18 cellular contexts compared by ENCODE assay signal in the genomic region with DNA sequence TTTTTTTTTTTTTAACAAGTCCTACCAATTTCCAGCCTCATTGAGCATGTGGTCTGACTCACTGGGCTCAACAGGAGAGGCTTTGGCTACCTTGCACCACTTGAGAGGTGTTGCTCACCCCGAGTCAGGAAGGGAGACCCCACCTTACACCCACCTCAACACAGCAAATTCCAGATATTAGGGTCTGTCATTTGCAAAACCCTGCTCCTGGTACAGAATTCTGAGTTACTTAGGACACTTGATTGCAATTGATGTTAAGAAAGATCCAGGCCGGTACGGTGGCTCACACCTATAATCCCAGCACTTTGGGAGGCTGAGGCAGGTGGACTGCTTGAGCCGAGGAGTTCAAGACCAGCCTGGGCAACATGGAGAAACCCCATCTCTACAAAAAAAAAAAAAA. TPM values are rescaled to one million over a fixed set of nuclear protein-coding genes. Genes with fewer than 3 reads are reported as not detected.
DNase-seq lines count a peak whose midpoint lies in the region; ATAC-seq and TF ChIP-seq lines count a peak whose summit lies in the region.
"Had no signal": no experiment of that assay in that cellular context is flagged by ENCODE, and none has a peak within 500 bp of the region (broad histone marks: within the 10 kb centered on the region; RNA-seq: fewer than 3 reads in every experiment).

No MANE protein-coding gene starts in this region.

- no peak overlapping the region for H3K4me3 ChIP-seq in breast epithelium
- no peak overlapping the region for H3K4me3 ChIP-seq in dorsolateral prefrontal cortex

- TF ChIP-seq CTCF in breast epithelium (IDR thresholded peaks at IDR 0.05) (no peak), MCF 10A (IDR thresholded peaks at IDR 0.05; ENCODE audit: unreplicated experiment) (no peak), dorsolateral prefrontal cortex (IDR thresholded peaks at IDR 0.05 in 54 of 56, conservative IDR thresholded peaks at IDR 0.05 in 2 of 56; ENCODE audit: low read depth in 1 of 56, partially characterized antibody in 56 of 56) (no peak), type B pancreatic cell (conservative IDR thresholded peaks at IDR 0.05) (no peak)

- ATAC-seq in naive B cell (ENCODE audit: low read depth in 2 of 2), result no peak
- ATAC-seq in activated CD4-positive, CD25-positive, alpha-beta regulatory T cell treated with anti-CD3 and anti-CD28 coated beads, Interleukin-2, amount 50 U/mL, for 24 hours, result no peak
- ATAC-seq: HepG2 had no signal

- CTCF ChIA-PET in MCF 10A (lab: Yijun Ruan, JAX), result interaction anchor here (0.6 to 1.5 kb wide), 5 partner anchors 11 to 34 kb away, joined by 3 to 5 read pairs (median 4); no protein-coding TSS in a partner anchor

- H3K36me3 ChIP-seq in breast epithelium, result no peaks in the 10 kb centered on the region

- DNase-seq in breast epithelium (ENCODE audit: low spot score in 2 of 2), result no peak
- no peak for DNase-seq in MCF 10A (ENCODE audit: unreplicated experiment)
- DNase-seq in dorsolateral prefrontal cortex, result no peak
- no peak for DNase-seq in naive B cell
- no peak for DNase-seq in type B pancreatic cell (ENCODE audit: extremely low spot score, unreplicated experiment)
- no peak for DNase-seq in NK-92 (lab: John Stamatoyannopoulos, UW; ENCODE audit: unreplicated experiment)
- DNase-seq in head of caudate nucleus, result no peak
- DNase-seq: activated CD4-positive, alpha-beta T cell treated with anti-CD3 and anti-CD28 coated beads for 1 hour; activated CD8-positive, alpha-beta memory T cell treated with anti-CD3 and anti-CD28 coated beads, Interleukin-2, amount 50 U/mL, for 4 hours; activated gamma-delta T cell; mesenchymal stem cell; MV-4-11; NCI-H1930; NCI-H446 treated with DMSO at 0.1 percent for 48 hours; stimulated activated CD4-positive, alpha-beta T cell treated with anti-CD3 and anti-CD28 coated beads, Interleukin-1b, Interleukin-23, amount 100 ng/mL, for 48 hours had no signal

- H3K27ac Mint-ChIP-seq in MCF 10A (ENCODE audit: low read depth, unreplicated experiment) (no peak overlapping the region), naive B cell (peak overlapping the region in 4 of 6 donors; percentile 19 to 79 (median 55)), type B pancreatic cell (peak overlapping the region; percentile 77)

- H3K9me3 ChIP-seq in breast epithelium, result no peaks in the 10 kb centered on the region

- peaks cover 3 to 11% of the 10 kb centered on the region in 2 donors for H3K4me1 ChIP-seq in breast epithelium

- no peaks in the 10 kb centered on the region for H3K9me3 Mint-ChIP-seq in MCF 10A (ENCODE audit: unreplicated experiment)
- H3K9me3 Mint-ChIP-seq in naive B cell, result peaks cover 0 to 9% (median 0%) of the 10 kb centered on the region in 7 donors
- H3K9me3 Mint-ChIP-seq in type B pancreatic cell, result peaks cover 6% of the 10 kb centered on the region
- H3K9me3 Mint-ChIP-seq: neural crest cell had no signal

- H3K36me3 Mint-ChIP-seq in MCF 10A (ENCODE audit: insufficient read depth, unreplicated experiment) (peaks cover 16% of the 10 kb centered on the region), naive B cell (peaks cover 8% of the 10 kb centered on the region in 2 donors), type B pancreatic cell (peaks cover 21% of the 10 kb centered on the region)

- intact Hi-C loops in breast epithelium (cut with DNase I; ENCODE audit: low total_unique reads), result no loop called here
- intact Hi-C loops in MCF 10A (cut with micrococcal nuclease), result no loop called here
- intact Hi-C loops in dorsolateral prefrontal cortex (cut with DNase I), result no loop called here
- intact Hi-C loops in head of caudate nucleus (cut with DNase I), result no loop called here

- no peak for TF ChIP-seq POLR2A in breast epithelium (IDR thresholded peaks at IDR 0.05)

- peak overlapping the region; percentile 71 to 88 for H3K27ac ChIP-seq in breast epithelium
- H3K27ac ChIP-seq in dorsolateral prefrontal cortex, result peak overlapping the region in 42 of 59 donors; percentile 8 to 89 (median 72)

- H3K4me1 Mint-ChIP-seq in MCF 10A (ENCODE audit: insufficient read depth, unreplicated experiment) (peaks cover 11% of the 10 kb centered on the region), naive B cell (peaks cover 15 to 35% (median 17%) of the 10 kb centered on the region in 3 donors), type B pancreatic cell (ENCODE audit: unreplicated experiment) (peaks cover 12% of the 10 kb centered on the region)

- POLR2A ChIA-PET in MCF 10A (lab: Yijun Ruan, JAX), result interaction anchor here (0.6 to 5.2 kb wide), 8 partner anchors 9 to 1206 kb away, joined by 3 to 29 read pairs (median 4); a partner anchor contains a TSS

- H3K27me3 ChIP-seq in breast epithelium, result no peaks in the 10 kb centered on the region
- H3K27me3 ChIP-seq in dorsolateral prefrontal cortex, result no peaks in the 10 kb centered on the region

- H3K27me3 Mint-ChIP-seq in MCF 10A (ENCODE audit: insufficient read depth, unreplicated experiment) (no peaks in the 10 kb centered on the region), naive B cell (no peaks in the 10 kb centered on the region), type B pancreatic cell (no peaks in the 10 kb centered on the region)

- H3K4me3 Mint-ChIP-seq in MCF 10A (ENCODE audit: unreplicated experiment) (no peak overlapping the region), naive B cell (no peak overlapping the region), type B pancreatic cell (no peak overlapping the region)
- H3K4me3 Mint-ChIP-seq: neural crest cell had no signal

- BruUV-seq in MCF 10A (replicated peaks; lab: Mats Ljungman, UMichigan), result no TSS peak

RNA-seq across cellular contexts. Expression of a gene that starts 14.1 kb away (rescaled TPM):
- total RNA-seq in breast epithelium, result 10 to 100 TPM; 32.6 to 35.7 (median 34.4) TPM
- total RNA-seq in MCF 10A (2022), result 11.3 and 11.7 TPM in 2 replicates
- 100 to 1,000 TPM in 58 of 120 experiments, 10 to 100 TPM in 62; 70.3 to 143 (median 98.7) TPM for total RNA-seq in dorsolateral prefrontal cortex
- 10 to 100 TPM; 29.3 to 54.3 (median 37.7) TPM for polyA plus RNA-seq in naive B cell (ENCODE audit: low read depth in 6 of 6)
- total RNA-seq in type B pancreatic cell (ENCODE audit: low replicate concordance), result 24.2 and 37.5 TPM in 2 replicates
